ENCODE assay signal across 8 cellular contexts in genomic region chrX:44872319-44872816, GRCh38. TPM values are rescaled to one million over a fixed set of nuclear protein-coding genes. Genes with fewer than 3 reads are reported as not detected.
DNase-seq lines count a peak whose midpoint lies in the region; ATAC-seq and TF ChIP-seq lines count a peak whose summit lies in the region.

No MANE protein-coding gene starts in this region.

- WGBS in heart left ventricle, 4 donors, result 0 to 3% (median 0%) methylated on average over 4 to 55 of the region's 57 CpGs

- H3K27me3 ChIP-seq in heart left ventricle (no peaks in the 10 kb centered on the region), rectal smooth muscle tissue (ENCODE audit: control insufficient read depth, insufficient read depth, low read length) (no peaks in the 10 kb centered on the region)

- intact Hi-C loops in heart left ventricle (cut with DNase I), result loop anchor here in 9 of 10 donors (2.0 to 10.0 kb wide), 6 partner anchors 82 to 202 kb away; no protein-coding TSS in a partner anchor

- CTCF ChIA-PET in HEK293 (lab: Yijun Ruan, JAX), result no interaction called here

- no peak for TF ChIP-seq POLR2A in heart left ventricle (IDR thresholded peaks at IDR 0.05)

- H3K4me1 ChIP-seq in HEK293 (ENCODE audit: control insufficient read depth, insufficient read depth, low read length) (no peaks in the 10 kb centered on the region), heart left ventricle (peaks cover 0 to 39% (median 11%) of the 10 kb centered on the region in 12 donors), rectal smooth muscle tissue (ENCODE audit: control insufficient read depth, insufficient read depth, low read length) (peaks cover 6% of the 10 kb centered on the region)

- no peaks in the 10 kb centered on the region for H3K9me3 ChIP-seq in HEK293 (ENCODE audit: control insufficient read depth, insufficient read depth, low read depth, low read length)
- no peaks in the 10 kb centered on the region for H3K9me3 ChIP-seq in heart left ventricle

- POLR2A ChIA-PET in HEK293 (lab: Yijun Ruan, JAX), result interaction anchor here (0.6 to 2.1 kb wide), 40 partner anchors 9 to 1514 kb away, joined by 3 to 13 read pairs (median 4); partner anchors contain the start of genes EFHC2 and FUNDC1

- DNase-seq in NCI-H345 (lab: John Stamatoyannopoulos, UW), result peak; percentile 14
- DNase-seq in NCI-H345 treated with DMSO at 0.1 percent for 48 hours (lab: John Stamatoyannopoulos, UW; ENCODE audit: unreplicated experiment), result no peak
- peak; percentile 39 for DNase-seq in NCI-H1105 treated with DMSO at 0.1 percent for 48 hours (lab: John Stamatoyannopoulos, UW)
- DNase-seq in activated naive CD4-positive, alpha-beta T cell treated with anti-CD3 and anti-CD28 coated beads, Interleukin-2, amount 50 U/mL, for 16 hours, result peak; percentile 22
- peak in 1 of 5 donors; percentile 65 for DNase-seq in heart left ventricle
- DNase-seq in NCI-H446 treated with DMSO at 0.1 percent for 48 hours (lab: John Stamatoyannopoulos, UW), result no peak

- peak overlapping the region; percentile 99 for H3K27ac ChIP-seq in HEK293 (ENCODE audit: extremely low read depth, low read depth, low read length)
- H3K27ac ChIP-seq in heart left ventricle, result peak overlapping the region; percentile 93 to 100 (median 98)
- H3K27ac ChIP-seq in rectal smooth muscle tissue (ENCODE audit: low read depth, low read length), result peak overlapping the region; percentile 95

- H3K36me3 ChIP-seq in HEK293 (ENCODE audit: control insufficient read depth in 2 of 2, insufficient read depth in 1 of 2, low read length in 2 of 2) (peaks cover 3 to 5% of the 10 kb centered on the region in 2 experiments), heart left ventricle (no peaks in the 10 kb centered on the region), rectal smooth muscle tissue (ENCODE audit: control insufficient read depth, insufficient read depth, low read length) (no peaks in the 10 kb centered on the region)

- peak; percentile 49 for TF ChIP-seq CTCF in HEK293 (tag by site-specific recombination; IDR thresholded peaks at IDR 0.05)
- TF ChIP-seq CTCF in heart left ventricle (IDR thresholded peaks at IDR 0.05), result no peak

- peak in 3 of 4 donors; percentile 12 to 50 (median 29) for ATAC-seq in heart left ventricle

- H3K4me3 ChIP-seq in HEK293 (ENCODE audit: low read depth, low read length) (peak overlapping the region; percentile 94), heart left ventricle (peak overlapping the region; percentile 55 to 94 (median 86)), rectal smooth muscle tissue (ENCODE audit: low read length) (peak overlapping the region; percentile 79)

- H3K9ac ChIP-seq in rectal smooth muscle tissue (ENCODE audit: low read length), result peak overlapping the region; percentile 73

TF ChIP-seq in HEK293, 187 proteins besides CTCF, POLR2A, EP300 and RAD21 (continues in another document):
- no peak for TF ChIP-seq ZNF76 (tag by site-specific recombination; IDR thresholded peaks at IDR 0.05; ENCODE audit: borderline replicate concordance, low read depth)
- TF ChIP-seq HOXD13 (CRISPR knock-in tag; IDR thresholded peaks at IDR 0.05; ENCODE audit: borderline replicate concordance), result 0 out of 2 replicates have a peak, but pooled peaks have one; percentile 9
- peak; percentile 21; the same call in 1 of the 2 replicates for TF ChIP-seq ZNF2 (tag by site-specific recombination; IDR thresholded peaks at IDR 0.05)
- TF ChIP-seq ZBTB21 (tag by site-specific recombination; IDR thresholded peaks at IDR 0.05), result no peak
- TF ChIP-seq YY1 (tag by site-specific recombination; IDR thresholded peaks at IDR 0.05), result peak; percentile 68
- TF ChIP-seq, protein P1, sequence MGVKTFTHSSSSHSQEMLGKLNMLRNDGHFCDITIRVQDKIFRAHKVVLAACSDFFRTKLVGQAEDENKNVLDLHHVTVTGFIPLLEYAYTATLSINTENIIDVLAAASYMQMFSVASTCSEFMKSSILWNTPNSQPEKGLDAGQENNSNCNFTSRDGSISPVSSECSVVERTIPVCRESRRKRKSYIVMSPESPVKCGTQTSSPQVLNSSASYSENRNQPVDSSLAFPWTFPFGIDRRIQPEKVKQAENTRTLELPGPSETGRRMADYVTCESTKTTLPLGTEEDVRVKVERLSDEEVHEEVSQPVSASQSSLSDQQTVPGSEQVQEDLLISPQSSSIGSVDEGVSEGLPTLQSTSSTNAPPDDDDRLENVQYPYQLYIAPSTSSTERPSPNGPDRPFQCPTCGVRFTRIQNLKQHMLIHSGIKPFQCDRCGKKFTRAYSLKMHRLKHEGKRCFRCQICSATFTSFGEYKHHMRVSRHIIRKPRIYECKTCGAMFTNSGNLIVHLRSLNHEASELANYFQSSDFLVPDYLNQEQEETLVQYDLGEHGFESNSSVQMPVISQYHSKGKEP (tag by site-specific recombination; IDR thresholded peaks at IDR 0.05), result no peak
- TF ChIP-seq ZBTB20 (tag by site-specific recombination; IDR thresholded peaks at IDR 0.05), result 0 out of 2 replicates have a peak, but pooled peaks have one; percentile 36
- peak; percentile 44; the same call in 1 of the 2 replicates for TF ChIP-seq FEZF1 (tag by site-specific recombination; IDR thresholded peaks at IDR 0.05)
- peak; percentile 37; the same call in 1 of the 2 replicates for TF ChIP-seq ZBTB10 (tag by site-specific recombination; IDR thresholded peaks at IDR 0.05)
- no peak for TF ChIP-seq SP2 (tag by site-specific recombination; IDR thresholded peaks at IDR 0.05)
- peak; percentile 80 for TF ChIP-seq KLF7 (tag by site-specific recombination; IDR thresholded peaks at IDR 0.05; ENCODE audit: borderline replicate concordance)
- peak; percentile 71 for TF ChIP-seq ZBTB8A (tag by site-specific recombination; IDR thresholded peaks at IDR 0.05)
- TF ChIP-seq ZNF585B (tag by site-specific recombination; IDR thresholded peaks at IDR 0.05), result no peak
- TF ChIP-seq ZNF274 (IDR thresholded peaks at IDR 0.05; ENCODE audit: low read length), result no peak
- TF ChIP-seq ZNF274 (tag by site-specific recombination; IDR thresholded peaks at IDR 0.05; ENCODE audit: borderline replicate concordance), result no peak
- peak; percentile 74 for TF ChIP-seq KLF1 (tag by site-specific recombination; IDR thresholded peaks at IDR 0.05)
- TF ChIP-seq ZNF670 (tag by site-specific recombination; IDR thresholded peaks at IDR 0.05; ENCODE audit: low read depth), result no peak
- no peak for TF ChIP-seq ZNF473 (tag by site-specific recombination; IDR thresholded peaks at IDR 0.05)
- TF ChIP-seq, protein P2, sequence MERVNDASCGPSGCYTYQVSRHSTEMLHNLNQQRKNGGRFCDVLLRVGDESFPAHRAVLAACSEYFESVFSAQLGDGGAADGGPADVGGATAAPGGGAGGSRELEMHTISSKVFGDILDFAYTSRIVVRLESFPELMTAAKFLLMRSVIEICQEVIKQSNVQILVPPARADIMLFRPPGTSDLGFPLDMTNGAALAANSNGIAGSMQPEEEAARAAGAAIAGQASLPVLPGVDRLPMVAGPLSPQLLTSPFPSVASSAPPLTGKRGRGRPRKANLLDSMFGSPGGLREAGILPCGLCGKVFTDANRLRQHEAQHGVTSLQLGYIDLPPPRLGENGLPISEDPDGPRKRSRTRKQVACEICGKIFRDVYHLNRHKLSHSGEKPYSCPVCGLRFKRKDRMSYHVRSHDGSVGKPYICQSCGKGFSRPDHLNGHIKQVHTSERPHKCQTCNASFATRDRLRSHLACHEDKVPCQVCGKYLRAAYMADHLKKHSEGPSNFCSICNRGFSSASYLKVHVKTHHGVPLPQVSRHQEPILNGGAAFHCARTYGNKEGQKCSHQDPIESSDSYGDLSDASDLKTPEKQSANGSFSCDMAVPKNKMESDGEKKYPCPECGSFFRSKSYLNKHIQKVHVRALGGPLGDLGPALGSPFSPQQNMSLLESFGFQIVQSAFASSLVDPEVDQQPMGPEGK (tag by site-specific recombination; IDR thresholded peaks at IDR 0.05), result no peak
- TF ChIP-seq ZNF121 (tag by site-specific recombination; IDR thresholded peaks at IDR 0.05), result 0 out of 2 replicates have a peak, but pooled peaks have one; percentile 10
- no peak for TF ChIP-seq ZNF658 (tag by site-specific recombination; IDR thresholded peaks at IDR 0.05)
- peak; percentile 78 for TF ChIP-seq GLIS1 (tag by site-specific recombination; IDR thresholded peaks at IDR 0.05)
- TF ChIP-seq GLIS2 (tag by site-specific recombination; IDR thresholded peaks at IDR 0.05), result peak; percentile 55
- peak; percentile 36 for TF ChIP-seq ZNF335 (tag by site-specific recombination; conservative IDR thresholded peaks at IDR 0.05)
- TF ChIP-seq ZIC2 (tag by site-specific recombination; IDR thresholded peaks at IDR 0.05), result peak; percentile 82
- peak; percentile 33; the same call in 1 of the 2 replicates for TF ChIP-seq ZSCAN30 (tag by site-specific recombination; IDR thresholded peaks at IDR 0.05)

RNA-seq across cellular contexts. Expression of gene KDM6A, which starts 0.6 kb away (rescaled TPM):
- total RNA-seq in heart left ventricle, result 10 to 100 TPM; 10.1 to 27.8 (median 14.3) TPM
- polyA plus RNA-seq in heart left ventricle, result 1 to 10 TPM; 4.4 to 5.2 TPM

RNA-seq across cellular contexts. Expression of gene DUSP21, which starts 28.5 kb away (rescaled TPM):
- not detected for total RNA-seq in heart left ventricle
- not detected for polyA plus RNA-seq in heart left ventricle

Comparison
In these comparisons a context has a peak if more than half of its experiments do, and no peak if none do; other contexts are left out.
1. DNase-seq: peak in NCI-H345 (single experiment), NCI-H1105 treated with DMSO at 0.1 percent for 48 hours (single experiment) and activated naive CD4-positive, alpha-beta T cell treated with anti-CD3 and anti-CD28 coated beads, Interleukin-2, amount 50 U/mL, for 16 hours (single experiment); none in NCI-H345 treated with DMSO at 0.1 percent for 48 hours (single experiment) and NCI-H446 treated with DMSO at 0.1 percent for 48 hours (single experiment).
2. Peak in every context shown above with its lines, with median percentiles within 50 percentile points of each other: H3K27ac ChIP-seq and H3K4me3 ChIP-seq.